7 cellular contexts compared by ENCODE assay signal in genomic region chr11:46759196-46759595, GRCh38. TPM values are rescaled to one million over a fixed set of nuclear protein-coding genes. Genes with fewer than 3 reads are reported as not detected.
"Had no signal": no experiment of that assay in that cellular context is flagged by ENCODE, and none has a peak within 500 bp of the region (broad histone marks: within the 10 kb centered on the region; RNA-seq: fewer than 3 reads in every experiment).

No MANE protein-coding gene starts in this region.

- ATAC-seq: GM23338, K562 had no signal

- DNase-seq: H9, HCEC 1CT, IMR-90, KG1 had no signal

RNA-seq across cellular contexts. Expression of gene F2, which starts 40.2 kb away (rescaled TPM):
- total RNA-seq: H1, H9, IMR-90 had no signal
